18 cellular contexts compared by ENCODE assay signal in the genomic region with DNA sequence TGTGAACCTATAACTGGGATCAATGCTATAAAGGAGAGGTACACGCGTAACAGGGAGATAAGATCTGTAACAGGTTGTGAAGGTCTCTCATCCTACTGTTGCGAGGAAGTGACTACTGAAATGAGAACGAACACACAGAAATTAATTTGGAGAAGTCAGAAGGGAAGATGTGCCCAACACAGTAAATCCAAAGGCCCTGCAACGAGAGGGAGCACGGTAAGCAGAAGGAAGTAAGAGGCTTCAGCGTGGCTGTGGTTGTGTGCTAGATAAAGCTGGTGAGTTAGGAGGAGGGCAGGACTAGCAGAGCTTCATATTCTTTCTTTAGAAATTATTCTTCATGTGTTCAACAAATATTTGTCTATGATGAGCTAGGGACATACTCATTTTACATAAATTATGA. TPM values are rescaled to one million over a fixed set of nuclear protein-coding genes. Genes with fewer than 3 reads are reported as not detected.
DNase-seq lines count a peak whose midpoint lies in the region; ATAC-seq and TF ChIP-seq lines count a peak whose summit lies in the region.
"Had no signal": no experiment of that assay in that cellular context is flagged by ENCODE, and none has a peak within 500 bp of the region (broad histone marks: within the 10 kb centered on the region; RNA-seq: fewer than 3 reads in every experiment).

No MANE protein-coding gene starts in this region.

- intact Hi-C loops in Calu3 (cut with micrococcal nuclease; ENCODE audit: unreplicated experiment): loop anchor here (5.0 kb wide), 1 partner anchor 152 kb away; no protein-coding TSS in a partner anchor

- peaks cover 51% of the 10 kb centered on the region for H3K4me1 Mint-ChIP-seq in Calu3 (ENCODE audit: low read depth, unreplicated experiment)
- peaks cover 63% of the 10 kb centered on the region for H3K4me1 Mint-ChIP-seq in activated naive CD8-positive, alpha-beta T cell (ENCODE audit: low read depth)

- TF ChIP-seq CTCF in Calu3 (IDR thresholded peaks at IDR 0.05; ENCODE audit: unreplicated experiment) (no peak), RWPE2 (IDR thresholded peaks at IDR 0.05; ENCODE audit: poor library complexity, severe bottlenecking) (no peak), GM10248 (IDR thresholded peaks at IDR 0.05; ENCODE audit: control extremely low read depth, extremely low read depth, low read depth, missing control alignments) (no peak)

- H3K27me3 ChIP-seq in RWPE2 (ENCODE audit: insufficient read depth, poor library complexity, severe bottlenecking): no peaks in the 10 kb centered on the region
- H3K27me3 ChIP-seq: colonic mucosa had no signal

- no TSS peak for BruUV-seq in Calu3 (replicated peaks; lab: Mats Ljungman, UMichigan)

- ATAC-seq in RWPE2 (ENCODE audit: low read depth) (no peak), HG03139 (IDR thresholded peaks at IDR 0.05; ENCODE audit: unreplicated experiment) (no peak)
- ATAC-seq: HCT116 had no signal

- peaks cover 31% of the 10 kb centered on the region for H3K36me3 Mint-ChIP-seq in Calu3 (ENCODE audit: insufficient read depth, unreplicated experiment)
- peaks cover 5% of the 10 kb centered on the region for H3K36me3 Mint-ChIP-seq in activated naive CD8-positive, alpha-beta T cell

- no peak overlapping the region for H3K4me3 ChIP-seq in RWPE2 (ENCODE audit: severe bottlenecking)
- H3K4me3 ChIP-seq: colonic mucosa had no signal

- CTCF ChIA-PET in Calu3 (lab: Charles Lee) (no interaction called here), GM10248 (lab: Yijun Ruan, JAX) (interaction anchor here (0.8 to 3.8 kb wide), 5 partner anchors 9 to 395 kb away, joined by 3 to 22 read pairs (median 6); a partner anchor contains a TSS)

- H3K27ac Mint-ChIP-seq in Calu3 (ENCODE audit: unreplicated experiment): peak overlapping the region; percentile 22
- peak overlapping the region; percentile 62 for H3K27ac Mint-ChIP-seq in activated naive CD8-positive, alpha-beta T cell

- H3K27ac ChIP-seq in RWPE2 (ENCODE audit: poor library complexity, severe bottlenecking): peak overlapping the region; percentile 93
- H3K27ac ChIP-seq: colonic mucosa had no signal

- POLR2A ChIA-PET in GM10248 (lab: Yijun Ruan, JAX): no interaction called here

- DNase-seq in AML-193 (lab: John Stamatoyannopoulos, UW): peak; percentile 69 to 75
- no peak for DNase-seq in Calu3
- no peak for DNase-seq in RWPE2 (ENCODE audit: low spot score)
- DNase-seq in GM10248 (ENCODE audit: extremely low spot score): no peak
- DNase-seq in cortex of kidney (lab: John Stamatoyannopoulos, UW): no peak
- DNase-seq in A172 (ENCODE audit: low spot score): no peak
- DNase-seq: colonic mucosa, DMS79, NCI-H1694 treated with DMSO at 0.1 percent for 48 hours, NCI-H524 treated with DMSO at 0.1 percent for 48 hours, RPMI8226 had no signal

- H3K9me3 Mint-ChIP-seq in Calu3 (ENCODE audit: low read depth, unreplicated experiment): no peaks in the 10 kb centered on the region
- no peaks in the 10 kb centered on the region for H3K9me3 Mint-ChIP-seq in activated naive CD8-positive, alpha-beta T cell (ENCODE audit: low read depth)

- peaks cover 33% of the 10 kb centered on the region for H3K4me1 ChIP-seq in RWPE2 (ENCODE audit: insufficient read depth, poor library complexity, severe bottlenecking)

- no peaks in the 10 kb centered on the region for H3K27me3 Mint-ChIP-seq in Calu3 (ENCODE audit: unreplicated experiment)
- no peaks in the 10 kb centered on the region for H3K27me3 Mint-ChIP-seq in activated naive CD8-positive, alpha-beta T cell

- peaks cover 10% of the 10 kb centered on the region for H3K36me3 ChIP-seq in RWPE2 (ENCODE audit: low read depth)
- H3K36me3 ChIP-seq: colonic mucosa had no signal

- H3K4me3 Mint-ChIP-seq in Calu3 (ENCODE audit: low read depth, unreplicated experiment): no peak overlapping the region
- H3K4me3 Mint-ChIP-seq in activated naive CD8-positive, alpha-beta T cell: peak overlapping the region; percentile 8

- no peaks in the 10 kb centered on the region for H3K9me3 ChIP-seq in RWPE2 (ENCODE audit: severe bottlenecking)
- H3K9me3 ChIP-seq: colonic mucosa had no signal

RNA-seq across cellular contexts. Expression of a gene that starts 2.5 kb away (rescaled TPM):
- total RNA-seq in Calu3 (2022): 45.0 and 47.6 TPM in 2 replicates
- total RNA-seq in A172 (2014; rRNA removed; shearing (Covaris generic)): 42.3 and 53.6 TPM in 2 replicates

RNA-seq across cellular contexts. Expression of a gene that starts 58.6 kb away (rescaled TPM):
- total RNA-seq in Calu3 (2022): not detected in 2 replicates
- not detected in 2 replicates for total RNA-seq in A172 (2014; rRNA removed; shearing (Covaris generic))
- total RNA-seq: aorta, epithelial cell of proximal tubule, glomerular endothelial cell, posterior vena cava had no signal

Comparison
In these comparisons a context has a peak if more than half of its experiments do, and no peak if none do; other contexts are left out.
1. DNase-seq: peak in AML-193 (2 of 2); none in Calu3 (single experiment), RWPE2 (single experiment), GM10248 (single experiment), cortex of kidney (single experiment) and A172 (single experiment).